20 cellular contexts compared by ENCODE assay signal in genomic region chr1:232973652-232974611, GRCh38.
"Had no signal": no experiment of that assay in that cellular context is flagged by ENCODE, and none has a peak within 500 bp of the region (broad histone marks: within the 10 kb centered on the region; RNA-seq: fewer than 3 reads in every experiment).

No MANE protein-coding gene starts in this region.

- H3K79me2 ChIP-seq: hepatocyte had no signal

- H3K4me3 ChIP-seq: hepatocyte, prostate gland, skin epidermis, tibial nerve had no signal

- DNase-seq: activated CD4-positive, alpha-beta T cell treated with anti-CD3 and anti-CD28 coated beads, Interleukin-2, amount 50 U/mL, for 4 hours; activated naive CD4-positive, alpha-beta T cell; amniotic stem cell; effector memory CD8-positive, alpha-beta T cell; foreskin keratinocyte; left cardiac atrium; mesendoderm; naive thymus-derived CD4-positive, alpha-beta T cell; right cardiac atrium; stimulated activated CD4-positive, alpha-beta T cell treated with anti-CD3 and anti-CD28 coated beads, Interleukin-15, amount 100 ng/mL, for 24 hours; stimulated activated CD4-positive, alpha-beta T cell treated with anti-CD3 and anti-CD28 coated beads, Interleukin-2, amount 100 ng/mL, for 48 hours; WERI-Rb-1 had no signal

- H3K27ac ChIP-seq: epithelial cell of prostate, foreskin keratinocyte, hepatocyte, prostate gland, skin epidermis, tibial nerve, WERI-Rb-1 had no signal

- H3K27me3 Mint-ChIP-seq: effector memory CD8-positive, alpha-beta T cell; naive thymus-derived CD4-positive, alpha-beta T cell; stimulated activated naive CD8-positive, alpha-beta T cell treated with anti-CD3 and anti-CD28 coated beads, Interleukin-15, Interleukin-2, amounts not matched to agents 100 ng/mL and 50 ng/mL, for 24 hours had no signal

- H3K27ac Mint-ChIP-seq: activated T-helper 1 cell treated with anti-CD3 and anti-CD28 coated beads, Interleukin-12 subunit alpha, Interleukin-12 subunit beta, Interleukin-2, Interleukin-4 antibody, amounts not matched to agents 30 ng/mL and 10 ng/mL and 1 ng/mL, durations not matched to agents 14 hours and 24 hours and 36 hours; stimulated activated naive CD8-positive, alpha-beta T cell treated with anti-CD3 and anti-CD28 coated beads, Interleukin-15, Interleukin-2, amounts not matched to agents 100 ng/mL and 50 ng/mL, for 24 hours had no signal

- H3K4me1 ChIP-seq: prostate gland, tibial nerve had no signal

- H2AFZ ChIP-seq: hepatocyte had no signal

- H3K27me3 ChIP-seq: foreskin keratinocyte, hepatocyte, tibial nerve had no signal

- FAIRE-seq: urothelium cell line had no signal

- ATAC-seq: effector memory CD8-positive, alpha-beta T cell; foreskin keratinocyte; naive thymus-derived CD4-positive, alpha-beta T cell; right cardiac atrium had no signal

- H3K9me3 ChIP-seq: prostate gland had no signal

- H3K4me3 Mint-ChIP-seq: activated T-helper 1 cell treated with anti-CD3 and anti-CD28 coated beads, Interleukin-12 subunit alpha, Interleukin-12 subunit beta, Interleukin-2, Interleukin-4 antibody, amounts not matched to agents 30 ng/mL and 10 ng/mL and 1 ng/mL, durations not matched to agents 14 hours and 24 hours and 36 hours; effector memory CD8-positive, alpha-beta T cell; naive thymus-derived CD4-positive, alpha-beta T cell; stimulated activated naive CD8-positive, alpha-beta T cell treated with anti-CD3 and anti-CD28 coated beads, Interleukin-15, Interleukin-2, amounts not matched to agents 100 ng/mL and 50 ng/mL, for 24 hours had no signal

- H3K4me2 ChIP-seq: hepatocyte had no signal
